ENCODE assay signal across 16 cellular contexts in genomic region chr3:185678027-185678426, GRCh38.
"Had no signal": no experiment of that assay in that cellular context is flagged by ENCODE, and none has a peak within 500 bp of the region (broad histone marks: within the 10 kb centered on the region; RNA-seq: fewer than 3 reads in every experiment).

No MANE protein-coding gene starts in this region.

- H3K9me3 Mint-ChIP-seq: activated T-helper 1 cell treated with anti-CD3 and anti-CD28 coated beads, Interleukin-12 subunit alpha, Interleukin-12 subunit beta, Interleukin-2, Interleukin-4 antibody, amounts not matched to agents 30 ng/mL and 10 ng/mL and 1 ng/mL, durations not matched to agents 14 hours and 24 hours and 36 hours had no signal

- ATAC-seq: activated naive CD4-positive, alpha-beta T cell treated with anti-CD3 and anti-CD28 coated beads, Interleukin-2, amount 50 U/mL, for 72 hours had no signal

- H3K4me3 ChIP-seq: adrenal gland, dorsolateral prefrontal cortex, lung, tibial nerve had no signal

- H3K36me3 Mint-ChIP-seq: activated CD4-positive, alpha-beta memory T cell treated with anti-CD3 and anti-CD28 coated beads for 36 hours had no signal

- H3K27ac ChIP-seq: adrenal gland, dorsolateral prefrontal cortex had no signal

- H3K27me3 ChIP-seq: adrenal gland, tibial nerve had no signal

- H3K9me3 ChIP-seq: adrenal gland had no signal

- H3K36me3 ChIP-seq: adrenal gland had no signal

- DNase-seq: activated B cell treated with CpG ODN at 0.5 μM for 24 hours; activated CD4-positive, alpha-beta memory T cell treated with anti-CD3 and anti-CD28 coated beads for 36 hours; activated CD4-positive, alpha-beta T cell treated with anti-CD3 and anti-CD28 coated beads for 4 hours; activated gamma-delta T cell treated with Interleukin-2 at 50 U/mL for 16 hours; activated T-cell treated with anti-CD3 and anti-CD28 coated beads for 4 hours; adrenal gland; central memory CD4-positive, alpha-beta T cell; dorsolateral prefrontal cortex; erythroblast; hypothalamus had no signal

- H3K4me1 ChIP-seq: adrenal gland had no signal

- H3K4me1 Mint-ChIP-seq: activated B cell treated with CpG ODN at 0.5 μM for 24 hours had no signal

- H3K27ac Mint-ChIP-seq: activated B cell treated with CpG ODN at 0.5 μM for 24 hours; activated CD4-positive, alpha-beta memory T cell treated with anti-CD3 and anti-CD28 coated beads for 36 hours; activated naive CD4-positive, alpha-beta T cell treated with anti-CD3 and anti-CD28 coated beads, Interleukin-2, amount 50 U/mL, for 72 hours; activated T-helper 1 cell treated with anti-CD3 and anti-CD28 coated beads, Interleukin-12 subunit alpha, Interleukin-12 subunit beta, Interleukin-2, Interleukin-4 antibody, amounts not matched to agents 30 ng/mL and 10 ng/mL and 1 ng/mL, durations not matched to agents 14 hours and 24 hours and 36 hours; progenitor cell of endocrine pancreas; stimulated activated naive CD8-positive, alpha-beta T cell treated with anti-CD3 and anti-CD28 coated beads, Interleukin-15, Interleukin-2, amounts not matched to agents 100 ng/mL and 50 ng/mL, for 24 hours had no signal

- H3K4me3 Mint-ChIP-seq: activated B cell treated with CpG ODN at 0.5 μM for 24 hours; activated CD4-positive, alpha-beta memory T cell treated with anti-CD3 and anti-CD28 coated beads for 36 hours; activated T-helper 1 cell treated with anti-CD3 and anti-CD28 coated beads, Interleukin-12 subunit alpha, Interleukin-12 subunit beta, Interleukin-2, Interleukin-4 antibody, amounts not matched to agents 30 ng/mL and 10 ng/mL and 1 ng/mL, durations not matched to agents 14 hours and 24 hours and 36 hours; stimulated activated naive CD8-positive, alpha-beta T cell treated with anti-CD3 and anti-CD28 coated beads, Interleukin-15, Interleukin-2, amounts not matched to agents 100 ng/mL and 50 ng/mL, for 24 hours had no signal

- H3K27me3 Mint-ChIP-seq: progenitor cell of endocrine pancreas had no signal
